8 cellular contexts compared by ENCODE assay signal in the genomic region with DNA sequence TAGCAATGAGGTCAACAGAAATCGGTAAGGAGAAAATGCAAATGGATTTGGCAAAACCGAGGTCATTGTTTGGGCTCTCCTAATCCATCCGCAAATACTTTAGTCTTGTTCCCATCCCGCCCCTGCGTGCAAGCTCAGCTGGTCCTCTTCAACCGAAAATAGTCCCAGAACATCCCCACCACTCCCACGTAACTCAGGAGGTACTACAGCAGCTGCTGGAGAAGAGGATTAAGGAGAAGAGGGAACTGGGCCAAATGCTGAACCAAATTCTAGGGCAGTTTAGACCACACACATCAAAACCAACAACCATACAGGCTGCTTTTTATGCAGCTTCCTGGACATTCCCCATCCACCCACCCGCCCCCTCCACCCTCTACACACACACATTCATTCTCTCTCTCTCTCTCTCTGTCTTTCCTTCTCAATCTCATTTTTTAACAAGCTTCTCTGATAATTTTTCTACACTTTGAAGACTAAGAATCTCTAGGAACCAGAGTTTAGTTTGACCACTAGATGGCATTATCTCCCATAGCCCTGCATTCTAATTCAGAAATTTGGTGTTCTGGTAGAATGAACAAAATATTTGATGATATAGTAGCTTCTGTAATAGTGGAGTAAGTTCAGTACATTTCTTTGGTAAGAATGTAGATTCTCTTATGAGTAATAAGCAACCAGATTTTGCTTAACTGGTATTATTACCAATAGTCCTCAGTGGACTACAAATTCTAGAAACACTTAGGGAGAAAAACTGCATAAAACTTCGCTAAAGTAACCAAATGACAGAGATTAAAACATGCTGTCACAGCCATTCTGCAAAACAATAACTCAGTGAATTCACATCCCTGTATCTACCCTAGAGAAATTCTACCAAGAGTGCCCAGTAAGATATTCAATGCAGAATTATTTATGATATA. TPM values are rescaled to one million over a fixed set of nuclear protein-coding genes. Genes with fewer than 3 reads are reported as not detected.
DNase-seq lines count a peak whose midpoint lies in the region; FAIRE-seq and TF ChIP-seq lines count a peak whose summit lies in the region.

No MANE protein-coding gene starts in this region.

- peak; percentile 32 for DNase-seq in DMS79 treated with DMSO at 0.1 percent for 48 hours (lab: John Stamatoyannopoulos, UW)
- no peak for DNase-seq in DMS79 (lab: John Stamatoyannopoulos, UW)
- peak; percentile 43 to 85 for DNase-seq in Kasumi-1 (lab: John Stamatoyannopoulos, UW)
- peak; percentile 22 to 28 for DNase-seq in frontal cortex (ENCODE audit: low spot score in 2 of 2)
- peak in 8 of 10 donors; percentile 21 to 91 (median 54) for DNase-seq in posterior cingulate gyrus
- DNase-seq in activated CD8-positive, alpha-beta memory T cell treated with anti-CD3 and anti-CD28 coated beads, Interleukin-2, amount 50 U/mL, for 4 hours: no peak
- no peak for DNase-seq in mucosa of gallbladder (ENCODE audit: low spot score)

- no peak overlapping the region for H2AFZ ChIP-seq in SU-DHL-6 (ENCODE audit: low read depth, low read length, severe bottlenecking)

- H3K4me2 ChIP-seq in SU-DHL-6 (ENCODE audit: low read depth, low read length, poor library complexity, severe bottlenecking): no peak overlapping the region

- H3K4me3 ChIP-seq in SU-DHL-6 (ENCODE audit: insufficient read depth, low read length, poor library complexity, severe bottlenecking): no peak overlapping the region

- H3K27me3 ChIP-seq in SU-DHL-6 (ENCODE audit: low read length): no peaks in the 10 kb centered on the region

- FAIRE-seq in frontal cortex (lab: Jason Lieb, UNC): peak; percentile 78

- H3K36me3 ChIP-seq in SU-DHL-6 (ENCODE audit: low read length): no peaks in the 10 kb centered on the region

- H3F3A ChIP-seq in SU-DHL-6 (ENCODE audit: insufficient read depth): no peaks in the 10 kb centered on the region

- peak; percentile 99 for TF ChIP-seq CTCF in SU-DHL-6 (IDR thresholded peaks at IDR 0.05; ENCODE audit: insufficient read depth, low read length, poor library complexity, severe bottlenecking)

- H3K9me3 ChIP-seq in SU-DHL-6 (ENCODE audit: insufficient read depth, low read length): no peaks in the 10 kb centered on the region

- intact Hi-C loops in posterior cingulate gyrus (cut with DNase I): loop anchor here (1.0 kb wide), 1 partner anchor 413 kb away; no protein-coding TSS in a partner anchor

- no peaks in the 10 kb centered on the region for H4K20me1 ChIP-seq in SU-DHL-6 (ENCODE audit: low read depth, low read length)

- no peaks in the 10 kb centered on the region for H3K79me2 ChIP-seq in SU-DHL-6 (ENCODE audit: insufficient read depth, low read length)

- no peaks in the 10 kb centered on the region for H3K9me2 ChIP-seq in SU-DHL-6 (replicated peaks; ENCODE audit: insufficient read depth, low read length)

- no peak overlapping the region for H3K27ac ChIP-seq in SU-DHL-6 (ENCODE audit: low read depth, low read length)

- H3K9ac ChIP-seq in SU-DHL-6 (ENCODE audit: low read length): no peak overlapping the region

RNA-seq across cellular contexts. Expression of a gene that starts 52.1 kb away (rescaled TPM):
- total RNA-seq in frontal cortex: 22.8 TPM
- 0.95 TPM for total RNA-seq in mucosa of gallbladder

Comparison
In these comparisons a context has a peak if more than half of its experiments do, and no peak if none do; other contexts are left out.
1. DNase-seq: peak in DMS79 treated with DMSO at 0.1 percent for 48 hours (single experiment), Kasumi-1 (2 of 2), frontal cortex (2 of 2) and posterior cingulate gyrus (8 of 10); none in DMS79 (single experiment), activated CD8-positive, alpha-beta memory T cell treated with anti-CD3 and anti-CD28 coated beads, Interleukin-2, amount 50 U/mL, for 4 hours (single experiment) and mucosa of gallbladder (single experiment).
2. RNA of a gene that starts 52.1 kb away (total RNA-seq): 22.8 TPM in frontal cortex (single experiment); 0.95 TPM in mucosa of gallbladder (single experiment); every median in the first group is over 10 times any median in the second.